In the genomic region with DNA sequence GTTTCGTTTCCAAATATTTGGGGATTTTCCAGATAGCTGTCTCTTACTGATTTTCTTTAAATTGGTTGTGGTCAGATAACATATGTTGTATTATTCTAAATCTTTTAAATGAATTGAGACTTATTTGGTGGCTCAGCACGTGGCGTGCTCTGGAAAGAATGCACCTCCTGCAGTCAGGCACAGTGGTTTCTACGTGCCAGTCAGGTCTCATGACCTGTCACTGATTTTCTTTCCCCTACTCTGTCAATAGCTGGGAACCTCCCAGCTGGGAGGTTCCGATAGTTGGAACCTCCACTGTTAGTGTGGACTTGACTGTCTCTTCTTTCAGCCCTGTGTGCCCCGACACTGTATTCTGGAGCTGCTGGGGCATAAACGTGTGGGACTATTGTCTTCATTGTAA, we compare ENCODE assay signal across 25 cellular contexts. TPM values are rescaled to one million over a fixed set of nuclear protein-coding genes. Genes with fewer than 3 reads are reported as not detected.
DNase-seq lines count a peak whose midpoint lies in the region; ATAC-seq, FAIRE-seq and TF ChIP-seq lines count a peak whose summit lies in the region.
"Had no signal": no experiment of that assay in that cellular context is flagged by ENCODE, and none has a peak within 500 bp of the region (broad histone marks: within the 10 kb centered on the region; RNA-seq: fewer than 3 reads in every experiment).

No MANE protein-coding gene starts in this region.

- H3K4me3 Mint-ChIP-seq in Caco-2 (ENCODE audit: unreplicated experiment) (peak overlapping the region; percentile 35), astrocyte (ENCODE audit: unreplicated experiment) (no peak overlapping the region)
- H3K4me3 Mint-ChIP-seq: CD14-positive monocyte; CD4-positive, alpha-beta T cell; CD8-positive, alpha-beta memory T cell; GM23338; H9 had no signal

- no peak overlapping the region for H3K4me3 ChIP-seq in Caco-2 (ENCODE audit: low read depth, low read length)
- H3K4me3 ChIP-seq in astrocyte (ENCODE audit: insufficient read depth, low read depth, low read length): no peak overlapping the region
- no peak overlapping the region for H3K4me3 ChIP-seq in mammary epithelial cell (replicated peaks in 1 of 3; ENCODE audit: insufficient read depth in 1 of 3, low read depth in 2 of 3, low read length in 3 of 3)
- H3K4me3 ChIP-seq: BLaER1 treated with 17β-estradiol and CSF1 and Interleukin-3, amounts not matched to agents 10 nM and 100 nM; GM23338 had no signal

- H3K27ac Mint-ChIP-seq in Caco-2 (ENCODE audit: unreplicated experiment) (no peak overlapping the region), astrocyte (ENCODE audit: unreplicated experiment) (peak overlapping the region; percentile 27)
- H3K27ac Mint-ChIP-seq: CD14-positive monocyte; CD4-positive, alpha-beta T cell; GM23338; H9 had no signal

- H3K4me2 ChIP-seq in astrocyte (ENCODE audit: low read length) (no peak overlapping the region), mammary epithelial cell (ENCODE audit: insufficient read depth, low read depth, low read length) (no peak overlapping the region)
- H3K4me2 ChIP-seq: BLaER1 treated with 17β-estradiol and CSF1 and Interleukin-3, amounts not matched to agents 10 nM and 100 nM; GM23338 had no signal

- CTCF ChIA-PET in Caco-2 (lab: Charles Lee) (interaction anchor here (1.2 to 1.4 kb wide), 2 partner anchors 85 to 90 kb away, joined by 3 to 5 read pairs; no protein-coding TSS in a partner anchor), mammary epithelial cell (lab: Charles Lee; ENCODE audit: low non-redundant PET) (no interaction called here)

- peaks cover 38% of the 10 kb centered on the region for H3K4me1 Mint-ChIP-seq in Caco-2 (ENCODE audit: low read depth, unreplicated experiment)
- peaks cover 14% of the 10 kb centered on the region for H3K4me1 Mint-ChIP-seq in astrocyte (ENCODE audit: low read depth, unreplicated experiment)
- H3K4me1 Mint-ChIP-seq: CD14-positive monocyte; CD8-positive, alpha-beta memory T cell had no signal

- H3K36me3 ChIP-seq in Caco-2 (ENCODE audit: control insufficient read depth, insufficient read depth, low read length): no peaks in the 10 kb centered on the region; the same call in 1 of the 2 replicates
- H3K36me3 ChIP-seq in astrocyte (ENCODE audit: insufficient read depth, low read length): peaks cover 8% of the 10 kb centered on the region
- H3K36me3 ChIP-seq in mammary epithelial cell (ENCODE audit: insufficient read depth, low read length): no peaks in the 10 kb centered on the region

- no peaks in the 10 kb centered on the region for H3K27me3 Mint-ChIP-seq in Caco-2 (ENCODE audit: insufficient read depth, unreplicated experiment)
- H3K27me3 Mint-ChIP-seq in astrocyte (ENCODE audit: low read depth, unreplicated experiment): peaks cover 13% of the 10 kb centered on the region
- H3K27me3 Mint-ChIP-seq: CD8-positive, alpha-beta memory T cell had no signal

- no peak overlapping the region for H2AFZ ChIP-seq in astrocyte (ENCODE audit: low read depth, low read length)
- no peak overlapping the region for H2AFZ ChIP-seq in mammary epithelial cell (ENCODE audit: low read depth, low read length)
- H2AFZ ChIP-seq: GM23338 had no signal

- dilution Hi-C loops in mammary epithelial cell (cut with HindIII; ENCODE audit: low sequenced_read_pairs): no loop called here

- H3K9me3 Mint-ChIP-seq in Caco-2 (ENCODE audit: unreplicated experiment): no peaks in the 10 kb centered on the region
- peaks cover 4% of the 10 kb centered on the region for H3K9me3 Mint-ChIP-seq in astrocyte (ENCODE audit: unreplicated experiment)
- H3K9me3 Mint-ChIP-seq: CD14-positive monocyte; CD4-positive, alpha-beta T cell; CD8-positive, alpha-beta memory T cell; GM23338; H9 had no signal

- TF ChIP-seq CTCF in Caco-2 (IDR thresholded peaks at IDR 0.05; ENCODE audit: insufficient read depth in 1 of 2, low read depth in 1 of 2, low read length in 1 of 2, severe bottlenecking in 1 of 2, unreplicated experiment in 1 of 2) (no peak), astrocyte (IDR thresholded peaks at IDR 0.05; ENCODE audit: insufficient read depth, low read depth, low read length) (no peak), mammary epithelial cell (conservative IDR thresholded peaks at IDR 0.05 in 1 of 2, IDR thresholded peaks at IDR 0.05 in 1 of 2; ENCODE audit: extremely low read depth in 1 of 2, insufficient read depth in 1 of 2, low read depth in 1 of 2, low read length in 2 of 2) (no peak)

- H4K20me1 ChIP-seq in astrocyte (ENCODE audit: insufficient read depth, low read length): peaks cover 10% of the 10 kb centered on the region
- no peaks in the 10 kb centered on the region for H4K20me1 ChIP-seq in mammary epithelial cell (ENCODE audit: insufficient read depth, low read length)

- H3K9me3 ChIP-seq in Caco-2: no peaks in the 10 kb centered on the region
- no peaks in the 10 kb centered on the region for H3K9me3 ChIP-seq in astrocyte (ENCODE audit: insufficient read depth, low read depth, low read length)
- H3K9me3 ChIP-seq in mammary epithelial cell (replicated peaks; ENCODE audit: insufficient read depth, low read length): no peaks in the 10 kb centered on the region
- H3K9me3 ChIP-seq: BE2C had no signal

- intact Hi-C loops in Caco-2 (cut with micrococcal nuclease; ENCODE audit: unreplicated experiment) (no loop called here), mammary epithelial cell (cut with micrococcal nuclease) (loop anchor here (5.0 kb wide), 1 partner anchor 727 kb away; no protein-coding TSS in a partner anchor)

- BruUV-seq in Caco-2 (replicated peaks; lab: Mats Ljungman, UMichigan) (no TSS peak), mammary epithelial cell (replicated peaks; lab: Mats Ljungman, UMichigan) (no TSS peak)

- H3K9ac ChIP-seq in astrocyte (ENCODE audit: low read length): no peak overlapping the region
- no peak overlapping the region for H3K9ac ChIP-seq in mammary epithelial cell (ENCODE audit: insufficient read depth, low read length)

- DNase-seq in Caco-2: no peak
- peak; percentile 50 for DNase-seq in SK-MEL-5 (ENCODE audit: low read depth, low spot score)
- DNase-seq in astrocyte (ENCODE audit: low read depth): no peak
- DNase-seq in left lobe of liver (ENCODE audit: low spot score): peak; percentile 23
- no peak for DNase-seq in SW 1271 (lab: John Stamatoyannopoulos, UW)
- no peak for DNase-seq in dermis blood vessel endothelial cell
- no peak for DNase-seq in SKM-1 treated with dmso at 0.1 percent for 144 hours (lab: John Stamatoyannopoulos, UW; ENCODE audit: unreplicated experiment)
- no peak for DNase-seq in mammary epithelial cell
- DNase-seq: AML-193; BE2C; Calu3; CD4-positive, alpha-beta T cell; CD8-positive, alpha-beta memory T cell; DMS53; DMS79 treated with DMSO at 0.1 percent for 48 hours; GF-D8; H9 had no signal

- no peak for FAIRE-seq in astrocyte (lab: Jason Lieb, UNC)
- FAIRE-seq: A204.1, GM12891, GM18507 had no signal

- H3K27ac ChIP-seq in astrocyte (ENCODE audit: low read depth, low read length) (no peak overlapping the region), mammary epithelial cell (ENCODE audit: insufficient read depth, low read depth, low read length) (no peak overlapping the region)
- H3K27ac ChIP-seq: 22Rv1; BLaER1 treated with 17β-estradiol and CSF1 and Interleukin-3, amounts not matched to agents 10 nM and 100 nM had no signal

- H3K36me3 Mint-ChIP-seq in Caco-2 (ENCODE audit: insufficient read depth, unreplicated experiment): peaks cover 32% of the 10 kb centered on the region
- H3K36me3 Mint-ChIP-seq in astrocyte (ENCODE audit: low read depth, unreplicated experiment): no peaks in the 10 kb centered on the region
- H3K36me3 Mint-ChIP-seq: CD8-positive, alpha-beta memory T cell had no signal

- in situ Hi-C loops in SK-MEL-5 (cut with HindIII; ENCODE audit: low pct_unique_long_range_greater_than_20kb, low sequenced_read_pairs) (no loop called here), mammary epithelial cell (cut with MboI; ENCODE audit: low sequenced_read_pairs in 2 of 2) (no loop called here)

- H3K79me2 ChIP-seq in astrocyte (ENCODE audit: insufficient read depth, low read length) (no peaks in the 10 kb centered on the region), mammary epithelial cell (ENCODE audit: insufficient read depth, low read length) (no peaks in the 10 kb centered on the region)

- H3K4me1 ChIP-seq in Caco-2 (peaks cover 25% of the 10 kb centered on the region), astrocyte (ENCODE audit: insufficient read depth, low read length) (no peaks in the 10 kb centered on the region), mammary epithelial cell (ENCODE audit: insufficient read depth, low read length) (no peaks in the 10 kb centered on the region)
- H3K4me1 ChIP-seq: BE2C had no signal

- no peak for ATAC-seq in left lobe of liver
- ATAC-seq: GM23338, HCT116 had no signal

- no peaks in the 10 kb centered on the region for H3K27me3 ChIP-seq in Caco-2 (replicated peaks; ENCODE audit: control insufficient read depth, insufficient read depth, low read length)
- H3K27me3 ChIP-seq in astrocyte (ENCODE audit: insufficient read depth, low read length): peaks cover 4% of the 10 kb centered on the region
- H3K27me3 ChIP-seq in mammary epithelial cell (ENCODE audit: insufficient read depth, low read length): no peaks in the 10 kb centered on the region
- H3K27me3 ChIP-seq: BE2C had no signal

- WGBS in mammary epithelial cell (ENCODE audit: low coverage, missing lambda C conversion rate): over 99% methylated on average over 7 of the region's 7 CpGs

- POLR2A ChIA-PET in Caco-2 (lab: Charles Lee): no interaction called here

RNA-seq across cellular contexts. Expression of a gene that starts 27.6 kb away (rescaled TPM):
- 40.2 and 42.5 TPM in 2 replicates for total RNA-seq in Caco-2 (2022)
- 43.7 and 47.0 TPM in 2 replicates for total RNA-seq in SK-MEL-5 (2014; rRNA removed; shearing (Covaris generic))
- 42.7 and 47.1 TPM in 2 replicates for polyA plus RNA-seq in SK-MEL-5 (2015; cell fraction: cytosol; rRNA removed)
- 58.4 and 67.5 TPM in 2 replicates for polyA plus RNA-seq in SK-MEL-5 (2015; cell fraction: nucleus; rRNA removed)
- 7.3 and 8.5 TPM in 2 replicates for total RNA-seq in astrocyte
- 1.0 TPM for total RNA-seq in left lobe of liver
- 11.1 and 39.6 TPM in 2 replicates for total RNA-seq in dermis blood vessel endothelial cell
- total RNA-seq in mammary epithelial cell: 10 to 100 TPM in 1 of 2 donors, 1 to 10 TPM in 1; 5.7 to 27.9 TPM
- polyA plus RNA-seq in mammary epithelial cell: 35.4 TPM
- polyA minus RNA-seq in mammary epithelial cell: 68.5 TPM

RNA-seq across cellular contexts. Expression of a gene that starts 27.7 kb away (rescaled TPM):
- total RNA-seq in Caco-2 (2022): 76.2 and 77.5 TPM in 2 replicates
- total RNA-seq in SK-MEL-5 (2014; rRNA removed; shearing (Covaris generic)): 43.1 and 44.2 TPM in 2 replicates
- polyA plus RNA-seq in SK-MEL-5 (2015; cell fraction: cytosol; rRNA removed): 44.3 and 58.3 TPM in 2 replicates
- 401 and 461 TPM in 2 replicates for polyA plus RNA-seq in SK-MEL-5 (2015; cell fraction: nucleus; rRNA removed)
- 36.7 and 43.7 TPM in 2 replicates for total RNA-seq in astrocyte
- 19.0 TPM for total RNA-seq in left lobe of liver
- total RNA-seq in dermis blood vessel endothelial cell: 51.6 and 53.1 TPM in 2 replicates
- total RNA-seq in mammary epithelial cell: 10 to 100 TPM; 25.5 to 45.8 TPM
- polyA plus RNA-seq in mammary epithelial cell: 14.5 TPM
- polyA minus RNA-seq in mammary epithelial cell: 19.9 TPM

Comparison
In these comparisons a context has a peak if more than half of its experiments do, and no peak if none do; other contexts are left out.
1. DNase-seq: peak in SK-MEL-5 (single experiment) and left lobe of liver (single experiment); none in Caco-2 (0 of 2), astrocyte (single experiment), SW 1271 (0 of 2), dermis blood vessel endothelial cell (single experiment), SKM-1 treated with dmso at 0.1 percent for 144 hours (single experiment) and mammary epithelial cell (single experiment).